17 cellular contexts compared by ENCODE assay signal in genomic region chr21:38863291-38863690, GRCh38. TPM values are rescaled to one million over a fixed set of nuclear protein-coding genes. Genes with fewer than 3 reads are reported as not detected.
DNase-seq lines count a peak whose midpoint lies in the region; ATAC-seq, FAIRE-seq and TF ChIP-seq lines count a peak whose summit lies in the region.
"Had no signal": no experiment of that assay in that cellular context is flagged by ENCODE, and none has a peak within 500 bp of the region (broad histone marks: within the 10 kb centered on the region; RNA-seq: fewer than 3 reads in every experiment).

No MANE protein-coding gene starts in this region.

- CTCF ChIA-PET in K562 (lab: Yijun Ruan, JAX; ENCODE audit: low intra/inter-chr PET ratio), result no interaction called here

- TF ChIP-seq RAD21 in K562 (CRISPR knock-in tag; conservative IDR thresholded peaks at IDR 0.05 in 1 of 2, IDR thresholded peaks at IDR 0.05 in 1 of 2), result no peak

- no peak overlapping the region for H3K9ac ChIP-seq in DND-41 (ENCODE audit: low read depth, low read length)
- H3K9ac ChIP-seq in K562 (ENCODE audit: insufficient read depth in 1 of 2, low read depth in 2 of 2, low read length in 2 of 2), result no peak overlapping the region
- H3K9ac ChIP-seq: GM23248 had no signal

- 8% methylated on average over 2 of the region's 2 CpGs for WGBS in K562 (ENCODE audit: insufficient coverage, low coverage, missing lambda C conversion rate)

- H4K20me1 ChIP-seq in DND-41 (ENCODE audit: insufficient read depth, low read length), result no peaks in the 10 kb centered on the region
- no peaks in the 10 kb centered on the region for H4K20me1 ChIP-seq in K562 (replicated peaks; ENCODE audit: control insufficient read depth, insufficient read depth, low read length)

- TF ChIP-seq POLR2A in K562 (conservative IDR thresholded peaks at IDR 0.05), result no peak

- H3K27ac ChIP-seq in DND-41 (ENCODE audit: low read length), result 0 out of 2 replicates have a peak overlapping the region, but pooled peaks have one; percentile 23
- H3K27ac ChIP-seq in KOPT-K1 (ENCODE audit: low read depth, low read length, poor library complexity, severe bottlenecking), result peak overlapping the region; percentile 77
- H3K27ac ChIP-seq in K562 (ENCODE audit: extremely low read depth, low read depth, low read length), result no peak overlapping the region
- no peak overlapping the region for H3K27ac ChIP-seq in brain microvascular endothelial cell
- H3K27ac ChIP-seq: A549, GM23248, HL-60 had no signal

- H3K4me2 ChIP-seq in DND-41 (ENCODE audit: insufficient read depth, low read length), result no peak overlapping the region
- H3K4me2 ChIP-seq in K562 (ENCODE audit: insufficient read depth, low read length), result no peak overlapping the region
- H3K4me2 ChIP-seq: A549 had no signal

- H3K27me3 ChIP-seq in DND-41 (ENCODE audit: insufficient read depth, low read length, poor library complexity), result no peaks in the 10 kb centered on the region
- H3K27me3 ChIP-seq in K562 (ENCODE audit: control insufficient read depth in 2 of 2, insufficient read depth in 2 of 2, low read length in 2 of 2), result 0 out of 5 replicates have a peak, but pooled peaks cover 0 to 2% of the 10 kb centered on the region in 2 experiments
- no peaks in the 10 kb centered on the region for H3K27me3 ChIP-seq in brain microvascular endothelial cell (replicated peaks)

- in situ Hi-C loops in K562 (cut with MboI), result no loop called here
- in situ Hi-C loops in brain microvascular endothelial cell (cut with HindIII; ENCODE audit: low pct_ligation_motif_present, low sequenced_read_pairs), result no loop called here

- H3K9me1 ChIP-seq in K562 (ENCODE audit: control insufficient read depth, insufficient read depth, low read length), result no peaks in the 10 kb centered on the region

- ATAC-seq in DND-41 (ENCODE audit: insufficient read depth, low read depth) (no peak), K562 (no peak), Right ventricle myocardium superior (ENCODE audit: poor library complexity) (no peak)
- ATAC-seq: A549, HCT116 had no signal

- intact Hi-C loops in K562 (cut with micrococcal nuclease), result no loop called here
- intact Hi-C loops in Right ventricle myocardium superior (cut with DNase I), result no loop called here

- BruUV-seq in K562 (replicated peaks; lab: Mats Ljungman, UMichigan), result no TSS peak

- H3K4me1 ChIP-seq in DND-41 (ENCODE audit: insufficient read depth, low read length) (peaks cover 35% of the 10 kb centered on the region), K562 (replicated peaks in 1 of 2; ENCODE audit: control insufficient read depth in 2 of 2, insufficient read depth in 2 of 2, low read length in 2 of 2) (peaks cover 0 to 3% of the 10 kb centered on the region in 2 experiments; a peak in 2 of 5 replicates)
- H3K4me1 ChIP-seq: A549 had no signal

- no peak for FAIRE-seq in K562 (lab: Jason Lieb, UNC)
- FAIRE-seq: A549, H54 had no signal

- POLR2A ChIA-PET in K562 (lab: Yijun Ruan, JAX), result interaction anchor here (1.6 kb wide), 1 partner anchor 56 kb away, joined by 6 read pairs; no protein-coding TSS in a partner anchor

- H2AFZ ChIP-seq in DND-41 (ENCODE audit: low read depth, low read length), result no peak overlapping the region
- H2AFZ ChIP-seq in K562 (ENCODE audit: low read depth, low read length), result no peak overlapping the region
- H2AFZ ChIP-seq: GM23248 had no signal

- H3K9me3 ChIP-seq in DND-41 (ENCODE audit: insufficient read depth, low read length, severe bottlenecking) (no peaks in the 10 kb centered on the region), KOPT-K1 (ENCODE audit: insufficient read depth, low read length, poor library complexity, severe bottlenecking) (no peaks in the 10 kb centered on the region), K562 (replicated peaks; ENCODE audit: control insufficient read depth, insufficient read depth, low read depth, low read length) (no peaks in the 10 kb centered on the region)
- H3K9me3 ChIP-seq: A549 had no signal

- no peak for TF ChIP-seq CTCF in DND-41 (IDR thresholded peaks at IDR 0.05; ENCODE audit: borderline replicate concordance, extremely low read depth, low read length, poor library complexity, severe bottlenecking)
- TF ChIP-seq CTCF in K562 (IDR thresholded peaks at IDR 0.05 in 2 of 3, conservative IDR thresholded peaks at IDR 0.05 in 1 of 3; ENCODE audit: insufficient read depth in 2 of 3, low read depth in 1 of 3, low read length in 3 of 3), result no peak
- no peak for TF ChIP-seq CTCF in GM20000 (IDR thresholded peaks at IDR 0.05; ENCODE audit: extremely low read depth, missing control alignments)
- TF ChIP-seq CTCF in brain microvascular endothelial cell (IDR thresholded peaks at IDR 0.05; ENCODE audit: low read depth, low read length, missing control alignments), result no peak

- H3K36me3 ChIP-seq in DND-41 (ENCODE audit: insufficient read depth, low read length) (no peaks in the 10 kb centered on the region), KOPT-K1 (ENCODE audit: insufficient read depth, low read length) (no peaks in the 10 kb centered on the region), K562 (ENCODE audit: control insufficient read depth, insufficient read depth, low read length) (no peaks in the 10 kb centered on the region), brain microvascular endothelial cell (replicated peaks) (no peaks in the 10 kb centered on the region)

- H3K4me3 ChIP-seq in DND-41 (ENCODE audit: low read depth in 1 of 2, low read length in 2 of 2), result no peak overlapping the region
- H3K4me3 ChIP-seq in K562, result no peak overlapping the region
- no peak overlapping the region for H3K4me3 ChIP-seq in brain microvascular endothelial cell (ENCODE audit: low read depth, low read length)
- H3K4me3 ChIP-seq: A549, GM23248 had no signal

- DNase-seq in DND-41, result no peak
- DNase-seq in K562 (ENCODE audit: extremely low read depth in 1 of 4, low spot score in 3 of 4), result no peak
- no peak for DNase-seq in Right ventricle myocardium superior
- no peak for DNase-seq in T-helper 1 cell
- DNase-seq in GM20000 (ENCODE audit: low spot score), result no peak
- DNase-seq in brain microvascular endothelial cell, result no peak
- DNase-seq: Calu3; CD4-positive, alpha-beta T cell; DMS 273 treated with DMSO at 0.1 percent for 48 hours; GF-D8; GM23248; KBM-7 had no signal

- H3K79me2 ChIP-seq in DND-41 (ENCODE audit: insufficient read depth, low read length) (no peaks in the 10 kb centered on the region), K562 (ENCODE audit: control insufficient read depth, insufficient read depth, low read length) (no peaks in the 10 kb centered on the region)

- TF ChIP-seq EP300 in K562 (IDR thresholded peaks at IDR 0.05; ENCODE audit: low read length), result no peak

TF ChIP-seq in K562, 482 proteins besides CTCF, POLR2A, EP300 and RAD21 (continues in another document):
- TF ChIP-seq ZNF655 (CRISPR knock-in tag; IDR thresholded peaks at IDR 0.05) (no peak), ZBTB49 (CRISPR knock-in tag; IDR thresholded peaks at IDR 0.05; ENCODE audit: borderline replicate concordance) (no peak), STAT5B (CRISPR knock-in tag; IDR thresholded peaks at IDR 0.05) (no peak)

RNA-seq across cellular contexts. Expression of gene ETS2, which starts 57.6 kb away (rescaled TPM):
- total RNA-seq in K562 (2011; cell fraction: chromatin; rRNA removed; ENCODE audit: low replicate concordance), result 11.0 and 16.7 TPM in 2 replicates
- total RNA-seq in K562 (2011; cell fraction: nucleolus; rRNA removed), result 10.9 and 16.3 TPM in 2 replicates
- 9.7 and 11.9 TPM in 2 replicates for total RNA-seq in K562 (2011; cell fraction: nucleoplasm; rRNA removed)
- total RNA-seq in K562 (2014; rRNA removed) (12.2 and 13.1 TPM in 2 replicates), K562 (2014; rRNA removed; fragmentation: Illumina TruSeq; extraction: Trizol) (11.2 and 11.5 TPM in 2 replicates), K562 (2015; rRNA removed; fragmentation: Illumina TruSeq; extraction: Trizol) (14.0 and 15.4 TPM in 2 replicates), K562 (2021) (24.4 and 26.2 TPM in 2 replicates), Right ventricle myocardium superior (37.2 TPM)
- polyA plus RNA-seq in K562 (2011; rRNA removed) (8.7 and 10.5 TPM in 2 replicates), K562 (2014; fragmentation: Illumina TruSeq; extraction: Trizol) (17.9 and 24.2 TPM in 2 replicates), K562 (2014; fragmentation: Nextera tagmentation; extraction: Ambion mirVana) (1 to 10 TPM; 1.7 to 2.2 TPM), K562 (2014; rRNA removed) (12.8 and 13.7 TPM in 2 replicates)
- 5.4 and 6.5 TPM in 2 replicates for polyA plus RNA-seq in K562 (2011; cell fraction: cytosol; rRNA removed)
- 17.0 and 22.9 TPM in 2 replicates for polyA plus RNA-seq in K562 (2011; cell fraction: nucleus; rRNA removed)
- 12.5 and 19.4 TPM in 2 replicates for polyA plus RNA-seq in K562 (2012)
- 6.7 and 7.2 TPM in 2 replicates for polyA minus RNA-seq in K562 (2011; rRNA and poly(A)+ RNA removed)
- polyA minus RNA-seq in K562 (2011; cell fraction: cytosol; rRNA and poly(A)+ RNA removed), result 7.4 and 11.6 TPM in 2 replicates
- polyA minus RNA-seq in K562 (2011; cell fraction: nucleus; rRNA and poly(A)+ RNA removed), result 9.2 and 9.9 TPM in 2 replicates

Comparison
In these comparisons a context has a peak if more than half of its experiments do, and no peak if none do; other contexts are left out.
1. H3K27ac ChIP-seq: peak in DND-41 (single experiment) and KOPT-K1 (single experiment); none in K562 (single experiment) and brain microvascular endothelial cell (single experiment).